12 cellular contexts compared by ENCODE assay signal in genomic region chr19:47949852-47950521, GRCh38. TPM values are rescaled to one million over a fixed set of nuclear protein-coding genes. Genes with fewer than 3 reads are reported as not detected.
DNase-seq lines count a peak whose midpoint lies in the region; ATAC-seq, FAIRE-seq and TF ChIP-seq lines count a peak whose summit lies in the region.
"Not testable (repeated sequence)": the region's sequence is repeated elsewhere in the genome, so short reads cannot be mapped to it uniquely, and the experiment has no call there.
"Had no signal": no experiment of that assay in that cellular context is flagged by ENCODE, and none has a peak within 500 bp of the region (broad histone marks: within the 10 kb centered on the region; RNA-seq: fewer than 3 reads in every experiment).

No MANE protein-coding gene starts in this region.

- not testable (repeated sequence) for H3K27me3 Mint-ChIP-seq in HFFc6 (ENCODE audit: insufficient read depth); activated T-helper 2 cell treated with anti-CD3 and anti-CD28 coated beads, Interferon-gamma antibody, Interleukin-2, Interleukin-4, amounts not matched to agents 10 μg/mL and 5 μg/mL and 100 μg/mL, durations not matched to agents 14 hours and 24 hours and 36 hours (ENCODE audit: low read depth)

- 72 to 77% methylated on average over 18 to 19 of the region's 24 CpGs for WGBS in pancreas, 2 donors
- 78 to 87% (median 86%) methylated on average over 18 to 23 of the region's 24 CpGs for WGBS in stomach, 5 donors

- H3K9me3 ChIP-seq in pancreas, stomach: not testable (repeated sequence)

- not testable (repeated sequence) for DNase-seq in BJ (ENCODE audit: low read depth); HFFc6; choroid plexus epithelial cell (ENCODE audit: low read depth); kidney epithelial cell (ENCODE audit: low read depth)
- peak; percentile 42 for DNase-seq in activated T-helper 2 cell treated with anti-CD3 and anti-CD28 coated beads, Interferon-gamma antibody, Interleukin-2, Interleukin-4, amounts not matched to agents 10 μg/mL and 5 μg/mL and 100 μg/mL, durations not matched to agents 14 hours and 24 hours and 36 hours (ENCODE audit: low spot score)
- DNase-seq in pancreas (peak in 4 of 6 donors; percentile 29 to 86 (median 54)), stomach (peak; percentile 50)

- not testable (repeated sequence) for H3K27me3 ChIP-seq in BJ (ENCODE audit: control insufficient read depth, insufficient read depth, low read length); kidney epithelial cell (ENCODE audit: control insufficient read depth, insufficient read depth, low read length); pancreas
- peaks cover 0 to 10% (median 7%) of the 10 kb centered on the region in 3 donors for H3K27me3 ChIP-seq in stomach

- not testable (repeated sequence) for TF ChIP-seq EP300 in stomach (IDR thresholded peaks at IDR 0.05)

- H3K36me3 ChIP-seq in BJ (ENCODE audit: control insufficient read depth, insufficient read depth, low read length); kidney epithelial cell (ENCODE audit: control insufficient read depth, insufficient read depth, low read length); pancreas; stomach: not testable (repeated sequence)

- FAIRE-seq in pancreas (lab: Jason Lieb, UNC): not testable (repeated sequence)

- H3K27ac Mint-ChIP-seq in HFFc6; activated T-helper 2 cell treated with anti-CD3 and anti-CD28 coated beads, Interferon-gamma antibody, Interleukin-2, Interleukin-4, amounts not matched to agents 10 μg/mL and 5 μg/mL and 100 μg/mL, durations not matched to agents 14 hours and 24 hours and 36 hours: not testable (repeated sequence)

- POLR2A ChIA-PET in BJ (lab: Charles Lee): not testable (repeated sequence)

- not testable (repeated sequence) for TF ChIP-seq POLR2A in stomach (IDR thresholded peaks at IDR 0.05)

- H3K4me3 Mint-ChIP-seq in HFFc6; activated T-helper 2 cell treated with anti-CD3 and anti-CD28 coated beads, Interferon-gamma antibody, Interleukin-2, Interleukin-4, amounts not matched to agents 10 μg/mL and 5 μg/mL and 100 μg/mL, durations not matched to agents 14 hours and 24 hours and 36 hours (ENCODE audit: low read depth): not testable (repeated sequence)

- not testable (repeated sequence) for H3K4me3 ChIP-seq in BJ (ENCODE audit: low read depth, low read length); choroid plexus epithelial cell (ENCODE audit: low read depth, low read length); kidney epithelial cell (ENCODE audit: low read depth, low read length); pancreas; stomach

- peak; percentile 30 for TF ChIP-seq CTCF in BJ (IDR thresholded peaks at IDR 0.05; ENCODE audit: insufficient read depth, low read depth, low read length)
- peak; percentile 74 for TF ChIP-seq CTCF in HFFc6 (IDR thresholded peaks at IDR 0.05)
- TF ChIP-seq CTCF in VCaP (conservative IDR thresholded peaks at IDR 0.05): peak; percentile 42
- peak; percentile 23 for TF ChIP-seq CTCF in choroid plexus epithelial cell (conservative IDR thresholded peaks at IDR 0.05; ENCODE audit: low read depth, low read length)
- peak; percentile 38 for TF ChIP-seq CTCF in kidney epithelial cell (IDR thresholded peaks at IDR 0.05; ENCODE audit: insufficient read depth, low read length, poor library complexity, severe bottlenecking)
- not testable (repeated sequence) for TF ChIP-seq CTCF in pancreas (IDR thresholded peaks at IDR 0.05)
- peak in 1 of 7 experiments; percentile 7 for TF ChIP-seq CTCF in stomach (IDR thresholded peaks at IDR 0.05)

- not testable (repeated sequence) for H3K36me3 Mint-ChIP-seq in HFFc6 (ENCODE audit: low read depth); activated T-helper 2 cell treated with anti-CD3 and anti-CD28 coated beads, Interferon-gamma antibody, Interleukin-2, Interleukin-4, amounts not matched to agents 10 μg/mL and 5 μg/mL and 100 μg/mL, durations not matched to agents 14 hours and 24 hours and 36 hours (ENCODE audit: low read depth)

- not testable (repeated sequence) for H3K27ac ChIP-seq in VCaP, pancreas, stomach

- CTCF ChIA-PET in BJ (lab: Yijun Ruan, JAX): not testable (repeated sequence)

- intact Hi-C loops in activated T-helper 2 cell treated with anti-CD3 and anti-CD28 coated beads, Interferon-gamma antibody, Interleukin-2, Interleukin-4, amounts not matched to agents 10 μg/mL and 5 μg/mL and 100 μg/mL, durations not matched to agents 14 hours and 24 hours and 36 hours (cut with micrococcal nuclease); pancreas (cut with DNase I); stomach (cut with DNase I; ENCODE audit: low total_unique reads): not testable (repeated sequence)

- not testable (repeated sequence) for H3K4me1 Mint-ChIP-seq in HFFc6 (ENCODE audit: low read depth); activated T-helper 2 cell treated with anti-CD3 and anti-CD28 coated beads, Interferon-gamma antibody, Interleukin-2, Interleukin-4, amounts not matched to agents 10 μg/mL and 5 μg/mL and 100 μg/mL, durations not matched to agents 14 hours and 24 hours and 36 hours (ENCODE audit: low read depth)

- not testable (repeated sequence) for H3K4me1 ChIP-seq in pancreas, stomach

- ATAC-seq in pancreas: not testable (repeated sequence)

- H3K9me3 Mint-ChIP-seq in HFFc6; activated T-helper 2 cell treated with anti-CD3 and anti-CD28 coated beads, Interferon-gamma antibody, Interleukin-2, Interleukin-4, amounts not matched to agents 10 μg/mL and 5 μg/mL and 100 μg/mL, durations not matched to agents 14 hours and 24 hours and 36 hours: not testable (repeated sequence)

RNA-seq across cellular contexts. Expression of gene BSPH1, which starts 42.0 kb away (rescaled TPM):
- not detected in 2 replicates for polyA plus RNA-seq in BJ (2011; rRNA removed)
- polyA minus RNA-seq in BJ (2011; rRNA and poly(A)+ RNA removed): not detected in 2 replicates
- not detected for total RNA-seq in HFFc6 (2021; fragmentation: NEBNext Ultra II Directional; extraction: Animal tissue kit (Norgen Biotek cat#: 25700))
- total RNA-seq in activated T-helper 2 cell treated with anti-CD3 and anti-CD28 coated beads, Interferon-gamma antibody, Interleukin-2, Interleukin-4, amounts not matched to agents 10 μg/mL and 5 μg/mL and 100 μg/mL, durations not matched to agents 14 hours and 24 hours and 36 hours: not detected in 2 replicates
- total RNA-seq in kidney epithelial cell: not detected in 2 replicates
- not detected for total RNA-seq in pancreas
- polyA plus RNA-seq in pancreas: not detected
- total RNA-seq in stomach: not detected
- not detected for polyA plus RNA-seq in stomach
- total RNA-seq: activated CD4-positive, alpha-beta T cell treated with anti-CD3 and anti-CD28 coated beads for 36 hours; gastrocnemius medialis; SK-MEL-5 had no signal
- polyA plus RNA-seq: adipose tissue had no signal

RNA-seq across cellular contexts. Expression of gene ELSPBP1, which starts 44.4 kb away (rescaled TPM):
- polyA plus RNA-seq in BJ (2011; rRNA removed) (not detected in 2 replicates), pancreas (not detected), stomach (not detected)
- polyA minus RNA-seq in BJ (2011; rRNA and poly(A)+ RNA removed): not detected in 2 replicates
- not detected for total RNA-seq in HFFc6 (2021; fragmentation: NEBNext Ultra II Directional; extraction: Animal tissue kit (Norgen Biotek cat#: 25700))
- total RNA-seq in activated T-helper 2 cell treated with anti-CD3 and anti-CD28 coated beads, Interferon-gamma antibody, Interleukin-2, Interleukin-4, amounts not matched to agents 10 μg/mL and 5 μg/mL and 100 μg/mL, durations not matched to agents 14 hours and 24 hours and 36 hours: not detected in 2 replicates
- total RNA-seq in kidney epithelial cell (not detected in 2 replicates), pancreas (not detected), stomach (not detected)
- total RNA-seq: activated CD4-positive, alpha-beta T cell treated with anti-CD3 and anti-CD28 coated beads for 36 hours; gastrocnemius medialis had no signal
- polyA plus RNA-seq: adipose tissue had no signal
